In the genomic region with DNA sequence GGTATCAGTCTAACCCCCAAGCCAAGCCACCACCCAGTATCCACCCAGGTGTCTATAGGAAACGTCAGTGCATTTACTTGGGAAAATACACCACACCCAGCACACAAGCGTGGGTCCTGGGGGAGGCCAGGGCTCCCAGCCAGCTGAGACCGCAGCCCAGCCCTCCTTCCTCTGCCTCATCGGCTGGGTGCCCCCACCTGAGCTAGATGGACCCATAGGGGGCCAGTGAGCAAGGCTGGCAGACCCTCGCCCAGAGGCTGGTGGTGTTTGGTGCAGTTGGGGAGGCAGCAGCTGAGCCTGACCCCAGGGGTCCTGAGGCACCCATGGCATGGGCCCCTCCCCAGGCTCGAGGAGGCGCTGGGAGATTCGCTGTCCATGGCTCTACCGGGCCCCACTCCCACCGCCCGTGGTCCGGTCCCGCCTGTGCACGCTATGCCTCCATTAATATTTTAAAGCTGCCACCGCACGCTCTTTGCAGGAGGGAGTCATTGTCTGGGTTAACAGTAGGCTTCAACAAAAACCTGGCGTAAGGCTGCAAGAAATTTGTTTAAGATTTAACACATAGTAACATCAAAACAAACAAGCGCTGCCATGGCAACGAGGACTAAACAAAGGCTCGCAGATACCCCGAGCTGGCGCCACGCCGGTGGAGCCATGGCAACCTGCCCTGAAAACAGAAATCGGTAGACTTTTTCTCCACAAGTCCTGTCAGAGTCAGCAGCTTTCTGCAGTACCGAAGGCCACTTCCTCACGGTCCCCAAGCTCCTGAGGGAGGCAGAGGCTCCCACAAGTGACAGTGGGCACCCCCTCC, we compare ENCODE assay signal across 8 cellular contexts. TPM values are rescaled to one million over a fixed set of nuclear protein-coding genes. Genes with fewer than 3 reads are reported as not detected.
DNase-seq lines count a peak whose midpoint lies in the region; ATAC-seq and TF ChIP-seq lines count a peak whose summit lies in the region.

No MANE protein-coding gene starts in this region.

- BruUV-seq in A673 (replicated peaks; lab: Mats Ljungman, UMichigan): no TSS peak

- ATAC-seq in esophagus mucosa (peak; percentile 54), GM21515 (IDR thresholded peaks at IDR 0.05; ENCODE audit: unreplicated experiment) (no peak)
- ATAC-seq in stimulated activated naive CD8-positive, alpha-beta T cell treated with anti-CD3 and anti-CD28 coated beads, Interleukin-15, Interleukin-2, amounts not matched to agents 100 U/mL and 50 U/mL, for 24 hours: peak; percentile 11

- TF ChIP-seq CTCF in A673 (conservative IDR thresholded peaks at IDR 0.05; ENCODE audit: low read depth, low read length): no peak

- H3K9ac ChIP-seq in mucosa of stomach (ENCODE audit: low read length): peak overlapping the region; percentile 58

- CTCF ChIA-PET in A673 (lab: Charles Lee) (interaction anchor here (0.7 kb wide), 2 partner anchors 19 to 493 kb away, joined by 3 read pairs; no protein-coding TSS in a partner anchor), HEK293T (lab: Yijun Ruan, JAX) (interaction anchor here (0.6 kb wide), 2 partner anchors 123 to 230 kb away, joined by 3 read pairs; no protein-coding TSS in a partner anchor)

- intact Hi-C loops in A673 (cut with micrococcal nuclease; ENCODE audit: unreplicated experiment): no loop called here

- H3K4me1 Mint-ChIP-seq in activated T-cell treated with anti-CD3 and anti-CD28 coated beads, Interleukin-2, amount 50 U/mL, for 24 hours (ENCODE audit: low read depth): peaks cover 16% of the 10 kb centered on the region

- DNase-seq in A673 (ENCODE audit: low spot score): peak; percentile 86
- DNase-seq in HEK293T (ENCODE audit: extremely low spot score): peak; percentile 54
- peak; percentile 83 for DNase-seq in NCI-H774 (lab: John Stamatoyannopoulos, UW)
- DNase-seq in activated T-cell treated with anti-CD3 and anti-CD28 coated beads, Interleukin-2, amount 50 U/mL, for 24 hours: peak; percentile 50
- DNase-seq in stimulated activated naive CD8-positive, alpha-beta T cell treated with anti-CD3 and anti-CD28 coated beads, Interleukin-15, Interleukin-2, amounts not matched to agents 100 U/mL and 50 U/mL, for 24 hours: peak; percentile 59

- H3K27me3 Mint-ChIP-seq in activated T-cell treated with anti-CD3 and anti-CD28 coated beads, Interleukin-2, amount 50 U/mL, for 24 hours: peaks cover 12% of the 10 kb centered on the region

- peaks cover 1% of the 10 kb centered on the region for H3K36me3 Mint-ChIP-seq in activated T-cell treated with anti-CD3 and anti-CD28 coated beads, Interleukin-2, amount 50 U/mL, for 24 hours (ENCODE audit: low read depth)

- peaks cover under 1% of the 10 kb centered on the region for H3K36me3 ChIP-seq in A673 (ENCODE audit: insufficient read depth, low read length, poor library complexity, severe bottlenecking)
- H3K36me3 ChIP-seq in mucosa of stomach (ENCODE audit: control insufficient read depth, insufficient read depth, low read length): no peaks in the 10 kb centered on the region

- H3K9me3 Mint-ChIP-seq in activated T-cell treated with anti-CD3 and anti-CD28 coated beads, Interleukin-2, amount 50 U/mL, for 24 hours: no peaks in the 10 kb centered on the region

- POLR2A ChIA-PET in A673 (lab: Charles Lee; ENCODE audit: low non-redundant PET) (no interaction called here), HEK293T (lab: Yijun Ruan, JAX) (interaction anchor here (1.7 kb wide), 1 partner anchor 220 kb away, joined by 7 read pairs; the partner anchor contains the start of genes BRD9 and TRIP13)

- H3K4me1 ChIP-seq in A673 (ENCODE audit: insufficient read depth, low read length, poor library complexity, severe bottlenecking) (peaks cover 19% of the 10 kb centered on the region), mucosa of stomach (ENCODE audit: control insufficient read depth, insufficient read depth, low read length) (peaks cover 36% of the 10 kb centered on the region)

- peak overlapping the region; percentile 5 for H3K4me3 ChIP-seq in A673 (ENCODE audit: low read depth, low read length, poor library complexity, severe bottlenecking)
- H3K4me3 ChIP-seq in mucosa of stomach (ENCODE audit: low read length): peak overlapping the region; percentile 55

- no peak overlapping the region for H3K27ac ChIP-seq in A673 (ENCODE audit: low read depth, low read length, poor library complexity, severe bottlenecking)

- peak overlapping the region; percentile 63 for H3K27ac Mint-ChIP-seq in activated T-cell treated with anti-CD3 and anti-CD28 coated beads, Interleukin-2, amount 50 U/mL, for 24 hours

- H3K9me3 ChIP-seq in A673 (ENCODE audit: low read depth, low read length, poor library complexity, severe bottlenecking) (no peaks in the 10 kb centered on the region), mucosa of stomach (ENCODE audit: control insufficient read depth, low read length) (no peaks in the 10 kb centered on the region)

- H3K27me3 ChIP-seq in A673 (replicated peaks; ENCODE audit: insufficient read depth, low read depth, low read length, poor library complexity) (peaks cover 6% of the 10 kb centered on the region), mucosa of stomach (ENCODE audit: control insufficient read depth, insufficient read depth, low read length) (no peaks in the 10 kb centered on the region)

- H3K4me3 Mint-ChIP-seq in activated T-cell treated with anti-CD3 and anti-CD28 coated beads, Interleukin-2, amount 50 U/mL, for 24 hours: peak overlapping the region; percentile 51

TF ChIP-seq in HEK293T, 16 proteins besides CTCF, POLR2A, EP300 and RAD21:
- TF ChIP-seq L3MBTL2 (conservative IDR thresholded peaks at IDR 0.05): no peak
- TF ChIP-seq SP1 (IDR thresholded peaks at IDR 0.05): no peak
- TF ChIP-seq ELF4 (IDR thresholded peaks at IDR 0.05): no peak
- TF ChIP-seq FOXA1 (IDR thresholded peaks at IDR 0.05): no peak
- no peak for TF ChIP-seq FOXM1 (IDR thresholded peaks at IDR 0.05; ENCODE audit: borderline replicate concordance)
- no peak for TF ChIP-seq CTBP1 (IDR thresholded peaks at IDR 0.05; ENCODE audit: borderline replicate concordance)
- no peak for TF ChIP-seq FOXK2 (IDR thresholded peaks at IDR 0.05)
- TF ChIP-seq TARDBP (IDR thresholded peaks at IDR 0.05): no peak

RNA-seq across cellular contexts. Expression of gene TPPP, which starts 20.6 kb away (rescaled TPM):
- 0.09 and 0.19 TPM in 2 replicates for total RNA-seq in A673 (2021)
- 3.3 TPM for total RNA-seq in esophagus mucosa
